ENCODE assay signal across 13 cellular contexts in genomic region chr19:45913874-45914830, GRCh38. TPM values are rescaled to one million over a fixed set of nuclear protein-coding genes. Genes with fewer than 3 reads are reported as not detected.
DNase-seq lines count a peak whose midpoint lies in the region; ATAC-seq and TF ChIP-seq lines count a peak whose summit lies in the region.
"Had no signal": no experiment of that assay in that cellular context is flagged by ENCODE, and none has a peak within 500 bp of the region (broad histone marks: within the 10 kb centered on the region; RNA-seq: fewer than 3 reads in every experiment).

TSS of gene NANOS2 (minus strand) at chr19:45914778. CDS start at chr19:45914693, 85 bp downstream.

- TF ChIP-seq CTCF in OCI-LY3 (IDR thresholded peaks at IDR 0.05; ENCODE audit: low read depth, low read length) (peak; percentile 39), upper lobe of left lung (IDR thresholded peaks at IDR 0.05) (peak in 2 of 6 experiments; percentile 8 to 12)

- WGBS in upper lobe of left lung, 2 donors = 33 to 67% methylated on average over 19 to 43 of the region's 44 CpGs

- intact Hi-C loops in Right ventricle myocardium inferior (cut with DNase I) = no loop called here
- intact Hi-C loops in cardiac septum (cut with DNase I) = no loop called here

- no peak for ATAC-seq in Right ventricle myocardium inferior
- ATAC-seq in esophagus mucosa = peak; percentile 22
- peak; percentile 40 to 45 for ATAC-seq in upper lobe of left lung (ENCODE audit: low FRiP score in 2 of 2)
- ATAC-seq in GM19328 (IDR thresholded peaks at IDR 0.05; ENCODE audit: unreplicated experiment) = no peak
- ATAC-seq: effector memory CD8-positive, alpha-beta T cell had no signal

- TF ChIP-seq EP300 in upper lobe of left lung (IDR thresholded peaks at IDR 0.05) = no peak

- no peak within 1 kb of the TSS for H3K4me2 ChIP-seq in OCI-LY3 (ENCODE audit: low read length)

- H3K9me3 ChIP-seq in OCI-LY3 (ENCODE audit: insufficient read depth, low read length) (no peaks in the 10 kb centered on the region), upper lobe of left lung (no peaks in the 10 kb centered on the region)

- H3K4me3 ChIP-seq in OCI-LY3 (ENCODE audit: low read length) (no peak within 1 kb of the TSS), upper lobe of left lung (no peak within 1 kb of the TSS)

- no peaks in the 10 kb centered on the region for H3K79me2 ChIP-seq in OCI-LY3 (ENCODE audit: low read length)

- no peaks in the 10 kb centered on the region for H3K4me1 ChIP-seq in OCI-LY3 (ENCODE audit: low read length)
- H3K4me1 ChIP-seq in upper lobe of left lung = no peaks in the 10 kb centered on the region

- H3K27ac ChIP-seq in OCI-LY3 (ENCODE audit: low read length) = no peak within 1 kb of the TSS
- H3K27ac ChIP-seq in upper lobe of left lung = no peak within 1 kb of the TSS

- H2AFZ ChIP-seq in OCI-LY3 (ENCODE audit: low read depth, low read length) = no peak within 1 kb of the TSS

- no peaks in the 10 kb centered on the region for H4K20me1 ChIP-seq in OCI-LY3 (ENCODE audit: insufficient read depth, low read length)

- H3K36me3 ChIP-seq in OCI-LY3 (replicated peaks; ENCODE audit: low read depth, low read length) (no peaks in the 10 kb centered on the region), upper lobe of left lung (no peaks in the 10 kb centered on the region)

- no peak for TF ChIP-seq POLR2A in upper lobe of left lung (IDR thresholded peaks at IDR 0.05)

- DNase-seq in Right ventricle myocardium inferior (ENCODE audit: missing footprints) = peak; percentile 72
- no peak for DNase-seq in cardiac septum (ENCODE audit: low spot score)
- peak in 1 of 2 donors; percentile 67 for DNase-seq in upper lobe of left lung
- no peak for DNase-seq in NCI-H1694 treated with DMSO at 0.1 percent for 48 hours (lab: John Stamatoyannopoulos, UW)
- no peak for DNase-seq in AG08395 (ENCODE audit: low spot score)
- DNase-seq: activated naive CD4-positive, alpha-beta T cell treated with anti-CD3 and anti-CD28 coated beads, Interleukin-2, amount 50 U/mL, for 16 hours; effector memory CD8-positive, alpha-beta T cell; NK-92 treated with Interleukin-12 subunit alpha and Interleukin-12 subunit beta, amount 100 ng/mL, for 24 hours had no signal

- no peak within 1 kb of the TSS for H3K9ac ChIP-seq in OCI-LY3 (ENCODE audit: low read length)

- H3K27me3 ChIP-seq in OCI-LY3 (ENCODE audit: low read depth, low read length) (peaks cover 6% of the 10 kb centered on the region), upper lobe of left lung (no peaks in the 10 kb centered on the region)

RNA-seq across cellular contexts. Expression of gene NANOS2, which starts in this region (rescaled TPM):
- total RNA-seq in Right ventricle myocardium inferior (not detected), cardiac septum (not detected), esophagus mucosa (not detected), upper lobe of left lung (not detected)
- total RNA-seq: CD4-positive, CD25-positive, alpha-beta regulatory T cell; pulmonary artery endothelial cell had no signal

Comparison
In these comparisons a context has a peak if more than half of its experiments do, and no peak if none do; other contexts are left out.
1. Peak in DNase-seq in Right ventricle myocardium inferior; RNA of the gene not detected or under 1 TPM.
2. Peak in ATAC-seq in esophagus mucosa; RNA of the gene not detected or under 1 TPM.
3. Peak in ATAC-seq in upper lobe of left lung; RNA of the gene not detected or under 1 TPM.